Comparison of ENCODE assay signal across 1 cellular context in genomic region chr9:37941253-37941652, GRCh38.
TF ChIP-seq lines count a peak whose summit lies in the region.

No MANE protein-coding gene starts in this region.

TF ChIP-seq in SK-N-SH, 30 proteins besides CTCF, POLR2A, EP300 and RAD21 (continued from another document):
- TF ChIP-seq, protein P1, sequence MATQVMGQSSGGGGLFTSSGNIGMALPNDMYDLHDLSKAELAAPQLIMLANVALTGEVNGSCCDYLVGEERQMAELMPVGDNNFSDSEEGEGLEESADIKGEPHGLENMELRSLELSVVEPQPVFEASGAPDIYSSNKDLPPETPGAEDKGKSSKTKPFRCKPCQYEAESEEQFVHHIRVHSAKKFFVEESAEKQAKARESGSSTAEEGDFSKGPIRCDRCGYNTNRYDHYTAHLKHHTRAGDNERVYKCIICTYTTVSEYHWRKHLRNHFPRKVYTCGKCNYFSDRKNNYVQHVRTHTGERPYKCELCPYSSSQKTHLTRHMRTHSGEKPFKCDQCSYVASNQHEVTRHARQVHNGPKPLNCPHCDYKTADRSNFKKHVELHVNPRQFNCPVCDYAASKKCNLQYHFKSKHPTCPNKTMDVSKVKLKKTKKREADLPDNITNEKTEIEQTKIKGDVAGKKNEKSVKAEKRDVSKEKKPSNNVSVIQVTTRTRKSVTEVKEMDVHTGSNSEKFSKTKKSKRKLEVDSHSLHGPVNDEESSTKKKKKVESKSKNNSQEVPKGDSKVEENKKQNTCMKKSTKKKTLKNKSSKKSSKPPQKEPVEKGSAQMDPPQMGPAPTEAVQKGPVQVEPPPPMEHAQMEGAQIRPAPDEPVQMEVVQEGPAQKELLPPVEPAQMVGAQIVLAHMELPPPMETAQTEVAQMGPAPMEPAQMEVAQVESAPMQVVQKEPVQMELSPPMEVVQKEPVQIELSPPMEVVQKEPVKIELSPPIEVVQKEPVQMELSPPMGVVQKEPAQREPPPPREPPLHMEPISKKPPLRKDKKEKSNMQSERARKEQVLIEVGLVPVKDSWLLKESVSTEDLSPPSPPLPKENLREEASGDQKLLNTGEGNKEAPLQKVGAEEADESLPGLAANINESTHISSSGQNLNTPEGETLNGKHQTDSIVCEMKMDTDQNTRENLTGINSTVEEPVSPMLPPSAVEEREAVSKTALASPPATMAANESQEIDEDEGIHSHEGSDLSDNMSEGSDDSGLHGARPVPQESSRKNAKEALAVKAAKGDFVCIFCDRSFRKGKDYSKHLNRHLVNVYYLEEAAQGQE (IDR thresholded peaks at IDR 0.05; ENCODE audit: low read depth, low read length), result no peak
- TF ChIP-seq RXRA (IDR thresholded peaks at IDR 0.05; ENCODE audit: borderline replicate concordance, low read depth), result no peak
- TF ChIP-seq NRF1 (IDR thresholded peaks at IDR 0.05; ENCODE audit: low read depth, low read length), result no peak
- TF ChIP-seq EZH2phosphoT487 (IDR thresholded peaks at IDR 0.05; ENCODE audit: borderline replicate concordance, low read depth), result no peak
- no peak for TF ChIP-seq POLR2AphosphoS5 (IDR thresholded peaks at IDR 0.05; ENCODE audit: low read depth, low read length)
- no peak for TF ChIP-seq IRF3 (IDR thresholded peaks at IDR 0.05; ENCODE audit: low read depth, low read length)
TF ChIP-seq in SK-N-SH: peak in this region for 0.
